In genomic region chr11:88051386-88051785, GRCh38 we compare ENCODE assay signal across 2 cellular contexts.
TF ChIP-seq lines count a peak whose summit lies in the region.

No MANE protein-coding gene starts in this region.

TF ChIP-seq in SK-N-SH, 30 proteins besides CTCF, POLR2A, EP300 and RAD21 (continued from another document):
- no peak for TF ChIP-seq ZBTB33 (IDR thresholded peaks at IDR 0.05; ENCODE audit: borderline replicate concordance, low read depth)

TF ChIP-seq in SK-N-SH treated with all-trans-retinoic acid at 6 μM for 48 hours, 23 proteins besides CTCF, POLR2A, EP300 and RAD21 (continued from another document):
- TF ChIP-seq TSHZ2 (CRISPR knock-in tag; IDR thresholded peaks at IDR 0.05): no peak
